7 cellular contexts compared by ENCODE assay signal in the genomic region with DNA sequence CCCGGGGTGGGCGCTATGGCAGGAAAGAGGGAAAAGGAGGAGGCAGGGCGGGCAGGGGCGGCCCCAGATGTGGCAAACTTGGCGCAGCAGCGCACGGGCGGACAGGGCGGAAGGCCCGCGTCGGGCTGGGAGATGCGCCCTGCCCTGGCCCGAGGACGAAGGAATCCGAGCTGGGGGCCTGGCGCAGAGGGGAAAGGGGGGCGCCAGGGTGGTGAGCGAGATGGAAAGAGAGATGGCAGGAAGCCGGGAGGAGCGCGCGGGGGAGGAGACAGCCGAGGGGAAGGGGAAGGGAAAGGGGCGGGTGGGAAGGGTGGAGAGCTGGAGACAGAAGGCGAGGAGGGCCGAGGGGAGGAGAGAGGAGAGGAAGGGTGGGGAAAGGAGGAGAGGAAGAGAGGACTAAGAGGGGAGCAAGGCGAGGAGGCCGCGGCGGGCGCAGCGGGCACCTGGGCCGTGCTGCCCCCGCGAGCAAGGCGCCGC. TPM values are rescaled to one million over a fixed set of nuclear protein-coding genes. Genes with fewer than 3 reads are reported as not detected.
A peak's percentile ranks its signal among the peaks of the same experiment; 100 is the strongest.
DNase-seq lines count a peak whose midpoint lies in the region; ATAC-seq, FAIRE-seq and TF ChIP-seq lines count a peak whose summit lies in the region.

A gene (plus strand): TSS at position 380 of the 477 bp plus-strand sequence. CDS start 147 bp downstream, outside the sequence.

- peaks cover 3% of the 10 kb centered on the region for H3F3A ChIP-seq in SK-N-SH (replicated peaks; ENCODE audit: insufficient read depth)

- peak within 1 kb of the TSS; percentile 60 to 62 for H2BK12ac ChIP-seq in mesenchymal stem cell (ENCODE audit: low read length in 2 of 2)

- H4K20me1 ChIP-seq in SK-N-SH (ENCODE audit: insufficient read depth): peaks cover 22% of the 10 kb centered on the region

- H3K18ac ChIP-seq in mesenchymal stem cell (ENCODE audit: low read depth in 1 of 2, low read length in 2 of 2): peak within 1 kb of the TSS; percentile 97 to 100

- TF ChIP-seq EP300 in SK-N-SH (IDR thresholded peaks at IDR 0.05; ENCODE audit: borderline replicate concordance in 1 of 2, low read depth in 1 of 2, low read length in 1 of 2): 0 out of 4 replicates have a peak, but pooled peaks of 1 of the 2 experiments have one; percentile 6

- FAIRE-seq in HTR-8/SVneo (lab: Jason Lieb, UNC): peak; percentile 52

- no peak for TF ChIP-seq POLR2A in testis (IDR thresholded peaks at IDR 0.05)

- CTCF ChIA-PET in SK-N-SH (lab: Yijun Ruan, JAX): interaction anchor here (0.8 to 25.0 kb wide), 10 partner anchors 9 to 201 kb away, joined by 3 to 687 read pairs (median 7); a partner anchor contains a TSS

- peak within 1 kb of the TSS; percentile 83 for H4K8ac ChIP-seq in mesenchymal stem cell (ENCODE audit: low read length)

- peak within 1 kb of the TSS; percentile 15 to 100 for H3K14ac ChIP-seq in mesenchymal stem cell (ENCODE audit: low read length in 2 of 2)

- no peaks in the 10 kb centered on the region for H3K9me2 ChIP-seq in SK-N-SH

- H2AK5ac ChIP-seq in mesenchymal stem cell (ENCODE audit: low read length, severe bottlenecking): peak within 1 kb of the TSS; percentile 66

- H3K4me2 ChIP-seq in SK-N-SH (peak within 1 kb of the TSS; percentile 90), mesenchymal stem cell (ENCODE audit: low read length, poor library complexity, severe bottlenecking) (peak within 1 kb of the TSS; percentile 62)

- 6% methylated on average over 34 of the region's 38 CpGs for WGBS in SK-N-SH (ENCODE audit: low lambda C conversion rate)
- WGBS in ectodermal cell, 2 experiments: 1 to 3% methylated on average over 38 of the region's 38 CpGs
- 2% methylated on average over 34 of the region's 38 CpGs for WGBS in mesenchymal stem cell
- 0 to 1% methylated on average over 38 of the region's 38 CpGs for WGBS in testis, 2 donors

- H2AFZ ChIP-seq in SK-N-SH (ENCODE audit: low read depth): peak within 1 kb of the TSS; percentile 91
- H2AFZ ChIP-seq in mesenchymal stem cell (ENCODE audit: low read depth, low read length): peak within 1 kb of the TSS; percentile 78

- H3K79me1 ChIP-seq in mesenchymal stem cell (replicated peaks; ENCODE audit: low read length, poor library complexity, severe bottlenecking): peaks cover 21% of the 10 kb centered on the region

- peak within 1 kb of the TSS; percentile 97 to 99 for H3K4ac ChIP-seq in mesenchymal stem cell (ENCODE audit: low read depth in 1 of 2, low read length in 2 of 2)

- TF ChIP-seq CTCF in SK-N-SH (IDR thresholded peaks at IDR 0.05) (no peak), testis (IDR thresholded peaks at IDR 0.05) (no peak)

- H3K36me3 ChIP-seq in SK-N-SH (replicated peaks in 1 of 2; ENCODE audit: control insufficient read depth in 1 of 2, insufficient read depth in 2 of 2, low read length in 1 of 2) (peaks cover 16 to 21% of the 10 kb centered on the region in 2 experiments), ectodermal cell (ENCODE audit: control insufficient read depth, insufficient read depth, low read length) (no peaks in the 10 kb centered on the region), mesenchymal stem cell (ENCODE audit: control insufficient read depth in 1 of 2, insufficient read depth in 2 of 2, low read depth in 1 of 2, low read length in 2 of 2) (peaks cover 14 to 26% of the 10 kb centered on the region in 2 experiments), testis (ENCODE audit: low read depth, missing control alignments) (no peaks in the 10 kb centered on the region)

- H3K9me3 ChIP-seq in SK-N-SH (no peaks in the 10 kb centered on the region), ectodermal cell (ENCODE audit: control insufficient read depth, low read length) (no peaks in the 10 kb centered on the region), mesenchymal stem cell (ENCODE audit: control insufficient read depth, low read length) (no peaks in the 10 kb centered on the region), testis (no peaks in the 10 kb centered on the region)

- H2BK120ac ChIP-seq in mesenchymal stem cell (ENCODE audit: low read depth, low read length): peak within 1 kb of the TSS; percentile 86

- no peaks in the 10 kb centered on the region for H3K27me3 ChIP-seq in SK-N-SH (ENCODE audit: insufficient read depth)
- no peaks in the 10 kb centered on the region for H3K27me3 ChIP-seq in ectodermal cell (ENCODE audit: control insufficient read depth, insufficient read depth, low read length, poor library complexity, severe bottlenecking)
- no peaks in the 10 kb centered on the region for H3K27me3 ChIP-seq in mesenchymal stem cell (ENCODE audit: control insufficient read depth in 1 of 2, insufficient read depth in 1 of 2, low read length in 2 of 2)
- no peaks in the 10 kb centered on the region for H3K27me3 ChIP-seq in testis

- H2BK5ac ChIP-seq in mesenchymal stem cell (ENCODE audit: low read depth, low read length, poor library complexity, severe bottlenecking): peak within 1 kb of the TSS; percentile 63

- peak within 1 kb of the TSS; percentile 64 to 71 for H3K4me3 ChIP-seq in SK-N-SH (ENCODE audit: low read depth in 2 of 2, low read length in 1 of 2)
- peak within 1 kb of the TSS; percentile 62 for H3K4me3 ChIP-seq in ectodermal cell (ENCODE audit: insufficient read depth, low read depth, low read length)
- peak within 1 kb of the TSS; percentile 83 to 93 for H3K4me3 ChIP-seq in mesenchymal stem cell (ENCODE audit: insufficient read depth in 1 of 2, low read depth in 1 of 2, low read length in 2 of 2)
- H3K4me3 ChIP-seq in testis: peak within 1 kb of the TSS; percentile 69 to 75

- peaks cover 19 to 20% of the 10 kb centered on the region in 2 experiments; a peak in 3 of 4 replicates for H3K4me1 ChIP-seq in SK-N-SH (ENCODE audit: control insufficient read depth in 1 of 2, insufficient read depth in 2 of 2, low read depth in 1 of 2, low read length in 1 of 2)
- peaks cover 29% of the 10 kb centered on the region for H3K4me1 ChIP-seq in ectodermal cell (ENCODE audit: control insufficient read depth, insufficient read depth, low read length)
- peaks cover 30% of the 10 kb centered on the region for H3K4me1 ChIP-seq in mesenchymal stem cell (ENCODE audit: control insufficient read depth, insufficient read depth, low read depth, low read length)
- peaks cover 22% of the 10 kb centered on the region for H3K4me1 ChIP-seq in testis

- intact Hi-C loops in testis (cut with DNase I; ENCODE audit: low total_unique reads): no loop called here

- H3K23ac ChIP-seq in mesenchymal stem cell (ENCODE audit: low read length in 2 of 2): peak within 1 kb of the TSS; percentile 0 to 96

- no peak for ATAC-seq in HG03025 (IDR thresholded peaks at IDR 0.05; ENCODE audit: low FRiP score, unreplicated experiment)

- peaks cover 32% of the 10 kb centered on the region for H3K79me2 ChIP-seq in SK-N-SH (ENCODE audit: insufficient read depth)

- H3K9ac ChIP-seq in SK-N-SH: peak within 1 kb of the TSS; percentile 86
- H3K9ac ChIP-seq in mesenchymal stem cell (ENCODE audit: low read length): peak within 1 kb of the TSS; percentile 97

- peak within 1 kb of the TSS; percentile 84 for H2BK15ac ChIP-seq in mesenchymal stem cell (ENCODE audit: low read depth, poor library complexity, severe bottlenecking)

- peak; percentile 93 for DNase-seq in EL
- peak; percentile 82 for DNase-seq in HTR-8/SVneo (ENCODE audit: insufficient read length, low spot score)
- DNase-seq in SK-N-SH: peak; percentile 91
- DNase-seq in mesenchymal stem cell: peak; percentile 83
- DNase-seq in testis: peak; percentile 68

- POLR2A ChIA-PET in SK-N-SH (lab: Yijun Ruan, JAX): interaction anchor here (1.0 to 2.7 kb wide), 4 partner anchors 10 to 75 kb away, joined by 3 to 21 read pairs (median 4); a partner anchor contains a TSS

- TF ChIP-seq RAD21 in SK-N-SH (IDR thresholded peaks at IDR 0.05; ENCODE audit: low read length): no peak

- peak within 1 kb of the TSS; percentile 95 for H4K91ac ChIP-seq in mesenchymal stem cell (ENCODE audit: low read length)

- H3K27ac ChIP-seq in SK-N-SH (ENCODE audit: low read depth in 2 of 2, low read length in 1 of 2) (peak within 1 kb of the TSS; percentile 69 to 84), ectodermal cell (ENCODE audit: insufficient read depth, low read depth, low read length, poor library complexity, severe bottlenecking) (peak within 1 kb of the TSS; percentile 50), mesenchymal stem cell (ENCODE audit: low read length, poor library complexity, severe bottlenecking) (peak within 1 kb of the TSS; percentile 88), testis (peak within 1 kb of the TSS; percentile 97 to 98)

TF ChIP-seq in SK-N-SH, 30 proteins besides CTCF, POLR2A, EP300 and RAD21 (continues in another document):
- TF ChIP-seq RFX5 (IDR thresholded peaks at IDR 0.05; ENCODE audit: low read length): no peak
- no peak for TF ChIP-seq FOXJ3 (CRISPR knock-in tag; IDR thresholded peaks at IDR 0.05)
- TF ChIP-seq, protein P1, sequence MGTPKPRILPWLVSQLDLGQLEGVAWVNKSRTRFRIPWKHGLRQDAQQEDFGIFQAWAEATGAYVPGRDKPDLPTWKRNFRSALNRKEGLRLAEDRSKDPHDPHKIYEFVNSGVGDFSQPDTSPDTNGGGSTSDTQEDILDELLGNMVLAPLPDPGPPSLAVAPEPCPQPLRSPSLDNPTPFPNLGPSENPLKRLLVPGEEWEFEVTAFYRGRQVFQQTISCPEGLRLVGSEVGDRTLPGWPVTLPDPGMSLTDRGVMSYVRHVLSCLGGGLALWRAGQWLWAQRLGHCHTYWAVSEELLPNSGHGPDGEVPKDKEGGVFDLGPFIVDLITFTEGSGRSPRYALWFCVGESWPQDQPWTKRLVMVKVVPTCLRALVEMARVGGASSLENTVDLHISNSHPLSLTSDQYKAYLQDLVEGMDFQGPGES (IDR thresholded peaks at IDR 0.05; ENCODE audit: low read depth, low read length): no peak
- TF ChIP-seq, protein P2, sequence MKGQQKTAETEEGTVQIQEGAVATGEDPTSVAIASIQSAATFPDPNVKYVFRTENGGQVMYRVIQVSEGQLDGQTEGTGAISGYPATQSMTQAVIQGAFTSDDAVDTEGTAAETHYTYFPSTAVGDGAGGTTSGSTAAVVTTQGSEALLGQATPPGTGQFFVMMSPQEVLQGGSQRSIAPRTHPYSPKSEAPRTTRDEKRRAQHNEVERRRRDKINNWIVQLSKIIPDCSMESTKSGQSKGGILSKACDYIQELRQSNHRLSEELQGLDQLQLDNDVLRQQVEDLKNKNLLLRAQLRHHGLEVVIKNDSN (IDR thresholded peaks at IDR 0.05; ENCODE audit: borderline replicate concordance, low read depth): no peak
- TF ChIP-seq GABPA (IDR thresholded peaks at IDR 0.05; ENCODE audit: low read depth): no peak; the same call in 1 of the 2 replicates

RNA-seq across cellular contexts. Expression of the gene that starts here (rescaled TPM):
- 53.0 and 53.8 TPM in 2 replicates for polyA plus RNA-seq in SK-N-SH (2012; rRNA removed)
- 58.5 and 71.1 TPM in 2 replicates for polyA plus RNA-seq in SK-N-SH (2012; cell fraction: cytosol; rRNA removed)
- 47.6 and 49.7 TPM in 2 replicates for polyA plus RNA-seq in SK-N-SH (2012; cell fraction: nucleus; rRNA removed)
- polyA plus RNA-seq in ectodermal cell (2013, experiment 1 of 4): 43.3 TPM
- 37.6 TPM for polyA plus RNA-seq in ectodermal cell (2013, experiment 2 of 4)
- 30.8 TPM for polyA plus RNA-seq in ectodermal cell (2013, experiment 3 of 4)
- 37.9 TPM for polyA plus RNA-seq in ectodermal cell (2013, experiment 4 of 4)
- 67.9 TPM for polyA plus RNA-seq in mesenchymal stem cell (2013, experiment 1 of 2)
- 69.0 TPM for polyA plus RNA-seq in mesenchymal stem cell (2013, experiment 2 of 2)
- 10 to 100 TPM in 1 of 2 donors, 1 to 10 TPM in 1; 8.7 to 13.6 TPM for total RNA-seq in testis
- 21.9 TPM for polyA plus RNA-seq in testis (ENCODE audit: insufficient read depth, low read depth, low replicate concordance)
